In genomic region chr7:94394399-94395140, GRCh38 we compare ENCODE assay signal across 9 cellular contexts. TPM values are rescaled to one million over a fixed set of nuclear protein-coding genes. Genes with fewer than 3 reads are reported as not detected.
A peak's percentile ranks its signal among the peaks of the same experiment; 100 is the strongest.
DNase-seq lines count a peak whose midpoint lies in the region; ATAC-seq and TF ChIP-seq lines count a peak whose summit lies in the region.
"Had no signal": no experiment of that assay in that cellular context is flagged by ENCODE, and none has a peak within 500 bp of the region (broad histone marks: within the 10 kb centered on the region; RNA-seq: fewer than 3 reads in every experiment).

Gene COL1A2, plus strand, starts transcription at chr7:94394895. Its CDS starts 137 bp downstream, at chr7:94395032.

- peak within 1 kb of the TSS; percentile 71 for H3K9ac ChIP-seq in HUES6 (ENCODE audit: low read length)
- peak within 1 kb of the TSS; percentile 96 for H3K9ac ChIP-seq in smooth muscle cell (ENCODE audit: low read depth)

- H3K36me3 ChIP-seq in HUES6 (ENCODE audit: control insufficient read depth, insufficient read depth, low read length), result peaks cover 8% of the 10 kb centered on the region
- peaks cover 8% of the 10 kb centered on the region for H3K36me3 ChIP-seq in smooth muscle cell (ENCODE audit: low read depth)

- H4K20me1 ChIP-seq in smooth muscle cell (ENCODE audit: low read depth), result peaks cover 49% of the 10 kb centered on the region

- no peaks in the 10 kb centered on the region for H3K9me3 ChIP-seq in HUES6 (ENCODE audit: control insufficient read depth, insufficient read depth, low read depth, low read length)
- H3K9me3 ChIP-seq in smooth muscle cell (replicated peaks; ENCODE audit: low read depth), result no peaks in the 10 kb centered on the region

- peaks cover 60% of the 10 kb centered on the region for H3K79me2 ChIP-seq in smooth muscle cell (ENCODE audit: low read depth)

- peak within 1 kb of the TSS; percentile 97 for H3K4me2 ChIP-seq in smooth muscle cell

- peaks cover 6% of the 10 kb centered on the region; the same call in 1 of the 2 replicates for H3K27me3 ChIP-seq in HUES6 (ENCODE audit: control insufficient read depth, insufficient read depth, low read length)
- H3K27me3 ChIP-seq in smooth muscle cell (ENCODE audit: low read depth), result no peaks in the 10 kb centered on the region

- H3K27ac ChIP-seq in HUES6 (ENCODE audit: low read depth, low read length) (peak within 1 kb of the TSS; percentile 29; the same call in 1 of the 2 replicates), smooth muscle cell (ENCODE audit: low read depth) (peak within 1 kb of the TSS; percentile 99)
- H3K27ac ChIP-seq: HL-60 had no signal

- peaks cover 58% of the 10 kb centered on the region for H3F3A ChIP-seq in smooth muscle cell (ENCODE audit: low read depth)

- under 1% methylated on average over 30 of the region's 34 CpGs for WGBS in smooth muscle cell (ENCODE audit: low lambda C conversion rate)

- TF ChIP-seq CTCF in smooth muscle cell (IDR thresholded peaks at IDR 0.05; ENCODE audit: borderline replicate concordance, insufficient read depth, poor library complexity, severe bottlenecking), result no peak

- DNase-seq in D341Med (ENCODE audit: low spot score) (peak; percentile 24), brain pericyte (ENCODE audit: low read depth, low spot score) (peak; percentile 47), iPS-NIHi7 (ENCODE audit: extremely low spot score) (peak; percentile 60), smooth muscle cell (lab: John Stamatoyannopoulos, UW; ENCODE audit: unreplicated experiment) (peak; percentile 64), H4 (ENCODE audit: low spot score) (no peak), hippocampal formation (lab: John Stamatoyannopoulos, UW) (no peak)

- H2AFZ ChIP-seq in smooth muscle cell (ENCODE audit: low read depth), result no peak within 1 kb of the TSS

- peaks cover 39% of the 10 kb centered on the region for H3K4me1 ChIP-seq in HUES6 (ENCODE audit: control insufficient read depth, insufficient read depth, low read length)
- peaks cover 28% of the 10 kb centered on the region for H3K4me1 ChIP-seq in smooth muscle cell (ENCODE audit: low read depth)

- H3K4me3 ChIP-seq in HUES6 (ENCODE audit: low read depth, low read length), result peak within 1 kb of the TSS; percentile 73
- peak within 1 kb of the TSS; percentile 72 for H3K4me3 ChIP-seq in smooth muscle cell

- no peak for ATAC-seq in HG02610 (IDR thresholded peaks at IDR 0.05; ENCODE audit: unreplicated experiment)

RNA-seq across cellular contexts. Expression of gene COL1A2, which starts in this region (rescaled TPM):
- total RNA-seq in smooth muscle cell, result 4,221 and 4,749 TPM in 2 replicates
- 7,069 and 10,006 TPM in 2 replicates for polyA plus RNA-seq in smooth muscle cell
- total RNA-seq in H4 (2014; rRNA removed; shearing (Covaris generic)), result 0.46 and 2.2 TPM in 2 replicates

Comparison
In these comparisons a context has a peak if more than half of its experiments do, and no peak if none do; other contexts are left out.
1. RNA of gene COL1A2 (total RNA-seq): 4,221 to 4,749 TPM in smooth muscle cell; 0.46 to 2.2 TPM in H4; every median in the first group is over 1,000 times any median in the second.
2. DNase-seq: peak in D341Med (single experiment), brain pericyte (single experiment), iPS-NIHi7 (single experiment) and smooth muscle cell (single experiment); none in H4 (single experiment) and hippocampal formation (0 of 2).